ENCODE assay signal across 29 cellular contexts in the genomic region with DNA sequence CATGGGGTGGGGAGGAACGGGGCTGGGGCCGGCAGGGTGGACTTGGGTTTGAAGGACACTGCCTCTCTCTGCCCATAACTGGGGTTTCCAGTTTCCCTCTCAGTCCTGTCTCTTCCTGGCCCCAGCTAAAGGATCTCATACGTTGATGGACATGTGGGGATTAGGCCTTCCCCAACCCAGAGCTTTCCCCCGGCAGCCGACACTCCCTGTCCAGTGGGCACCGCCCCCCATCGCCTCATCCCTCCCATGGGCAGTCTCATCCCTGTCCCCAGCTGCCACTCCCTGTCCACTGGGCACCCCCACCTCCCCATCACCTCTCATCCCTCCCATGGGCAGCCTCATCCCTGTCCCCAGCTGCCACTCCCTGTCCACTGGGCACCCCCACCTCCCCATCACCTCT. TPM values are rescaled to one million over a fixed set of nuclear protein-coding genes. Genes with fewer than 3 reads are reported as not detected.
"Had no signal": no experiment of that assay in that cellular context is flagged by ENCODE, and none has a peak within 500 bp of the region (broad histone marks: within the 10 kb centered on the region; RNA-seq: fewer than 3 reads in every experiment).

No MANE protein-coding gene starts in this region.

- DNase-seq: activated CD4-positive, alpha-beta memory T cell treated with anti-CD3 and anti-CD28 coated beads, Interleukin-2, amount 10 ng/mL, durations not matched to agents 7 days and 5 days; activated CD4-positive, alpha-beta T cell treated with anti-CD3 and anti-CD28 coated beads for 1 hour; activated CD4-positive, alpha-beta T cell treated with anti-CD3 and anti-CD28 coated beads for 4 hours; activated CD4-positive, alpha-beta T cell treated with anti-CD3 and anti-CD28 coated beads, Interleukin-2, amount 10 ng/mL, durations not matched to agents 7 days and 5 days; activated CD4-positive, alpha-beta T cell treated with anti-CD3 and anti-CD28 coated beads, Interleukin-2, amount 50 U/mL, for 4 hours; activated CD8-positive, alpha-beta memory T cell treated with anti-CD3 and anti-CD28 coated beads, Interleukin-2, amount 50 U/mL, for 48 hours; activated gamma-delta T cell; activated naive CD4-positive, alpha-beta T cell; activated naive CD4-positive, alpha-beta T cell treated with anti-CD3 and anti-CD28 coated beads, Interleukin-2, amount 10 ng/mL, durations not matched to agents 7 days and 5 days; activated naive CD8-positive, alpha-beta T cell treated with anti-CD3 and anti-CD28 coated beads, Interleukin-2, amount 10 ng/mL, durations not matched to agents 7 days and 5 days; activated T-cell treated with anti-CD3 and anti-CD28 coated beads for 4 hours; activated T-cell treated with anti-CD3 and anti-CD28 coated beads, Interleukin-2, amount 50 U/mL, for 24 hours; activated T-cell treated with anti-CD3 and anti-CD28 coated beads, Interleukin-2, amount 50 U/mL, for 72 hours; dorsolateral prefrontal cortex; effector memory CD4-positive, alpha-beta T cell; endodermal cell; erythroblast; foreskin keratinocyte; gastrocnemius medialis; T-helper 2 cell had no signal

- H3K27me3 ChIP-seq: ascending aorta, dorsolateral prefrontal cortex had no signal

- H3K4me1 ChIP-seq: ascending aorta, foreskin keratinocyte had no signal

- H3K4me3 ChIP-seq: ascending aorta, breast epithelium, cardiac muscle cell, coronary artery, dorsolateral prefrontal cortex, esophagus muscularis mucosa, gastrocnemius medialis had no signal

- H3K36me3 ChIP-seq: ascending aorta, breast epithelium, cardiac muscle cell, gastrocnemius medialis had no signal

- ATAC-seq: activated naive CD4-positive, alpha-beta T cell treated with anti-CD3 and anti-CD28 coated beads, Interleukin-2, amount 50 U/mL, for 72 hours; activated T-cell treated with anti-CD3 and anti-CD28 coated beads, Interleukin-2, amount 50 U/mL, for 72 hours; foreskin keratinocyte; gastrocnemius medialis; WTC11 had no signal

- H3K27ac ChIP-seq: ascending aorta, breast epithelium, cardiac muscle cell, coronary artery, foreskin keratinocyte had no signal

- H3K9me3 ChIP-seq: ascending aorta, breast epithelium, esophagus muscularis mucosa, gastrocnemius medialis had no signal

RNA-seq across cellular contexts. Expression of gene ACR, which starts 22.2 kb away (rescaled TPM):
- total RNA-seq: activated CD4-positive, alpha-beta memory T cell treated with anti-CD3 and anti-CD28 coated beads, Interleukin-2, amount 10 ng/mL, durations not matched to agents 7 days and 5 days; activated CD4-positive, alpha-beta T cell treated with anti-CD3 and anti-CD28 coated beads, Interleukin-2, amount 10 ng/mL, durations not matched to agents 7 days and 5 days; activated naive CD4-positive, alpha-beta T cell treated with anti-CD3 and anti-CD28 coated beads, Interleukin-2, amount 50 U/mL, for 72 hours; activated naive CD8-positive, alpha-beta T cell treated with anti-CD3 and anti-CD28 coated beads, Interleukin-2, amount 10 ng/mL, durations not matched to agents 7 days and 5 days; activated T-cell treated with anti-CD3 and anti-CD28 coated beads, Interleukin-2, amount 50 U/mL, for 72 hours; ascending aorta; cerebellum; foreskin keratinocyte; gastrocnemius medialis; T-helper 1 cell treated with Interleukin-12 subunit alpha and Interleukin-12 subunit beta and Interleukin-4 antibody, amounts not matched to agents 30 ng/mL and 1 ng/mL, for 36 hours had no signal
- polyA plus RNA-seq: cardiac muscle cell, foreskin keratinocyte had no signal

RNA-seq across cellular contexts. Expression of gene SHANK3, which starts 43.2 kb away (rescaled TPM):
- total RNA-seq: T-helper 1 cell treated with Interleukin-12 subunit alpha and Interleukin-12 subunit beta and Interleukin-4 antibody, amounts not matched to agents 30 ng/mL and 1 ng/mL, for 36 hours had no signal
